9 cellular contexts compared by ENCODE assay signal in the genomic region with DNA sequence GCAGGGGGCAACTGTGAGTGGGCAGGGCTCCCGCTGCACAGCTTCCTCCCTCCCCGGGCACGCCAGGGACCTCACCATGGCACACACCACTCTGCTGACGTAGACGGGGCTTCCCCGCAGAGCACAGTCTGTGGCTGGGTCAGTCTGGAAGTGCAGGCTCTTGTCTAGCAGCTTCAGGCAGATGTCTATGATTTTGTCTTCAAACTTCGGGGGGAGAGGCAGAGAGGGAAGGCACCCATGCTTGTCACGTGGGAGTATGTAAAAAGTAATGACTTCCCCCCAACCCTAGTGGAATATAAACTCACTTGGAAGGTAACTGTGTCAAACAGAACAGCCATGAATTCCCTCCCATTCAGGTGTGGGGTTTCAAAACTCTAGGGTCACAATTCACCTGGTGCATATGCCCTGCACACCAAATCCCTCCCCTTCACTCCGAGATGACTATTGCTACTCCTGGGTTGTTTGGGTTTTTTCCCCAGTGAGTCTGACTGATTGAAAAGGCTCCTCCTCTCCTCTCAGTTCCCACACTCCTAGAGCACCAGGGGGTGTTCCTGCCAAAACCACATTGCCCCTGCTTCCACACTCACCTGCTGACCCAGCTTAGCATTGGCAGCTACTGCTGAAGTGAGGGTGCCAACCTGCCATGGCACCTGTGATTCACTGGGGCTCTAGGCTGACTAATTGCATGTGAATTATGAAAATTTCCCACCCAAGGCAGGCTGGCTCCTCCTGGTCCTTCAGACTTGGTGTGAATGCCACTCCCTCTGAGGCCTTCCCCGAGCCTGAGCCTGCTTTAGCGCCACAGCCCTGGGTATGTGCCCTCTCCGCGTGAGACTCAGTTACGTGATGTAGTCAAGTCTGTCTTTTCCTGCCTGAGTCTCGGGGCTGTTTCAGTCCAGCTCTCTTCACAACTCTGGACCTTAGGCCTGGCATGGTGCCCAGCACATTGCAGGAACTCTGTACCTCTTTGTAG. TPM values are rescaled to one million over a fixed set of nuclear protein-coding genes. Genes with fewer than 3 reads are reported as not detected.
DNase-seq lines count a peak whose midpoint lies in the region; ATAC-seq lines count a peak whose summit lies in the region.
"Had no signal": no experiment of that assay in that cellular context is flagged by ENCODE, and none has a peak within 500 bp of the region (broad histone marks: within the 10 kb centered on the region; RNA-seq: fewer than 3 reads in every experiment).

No MANE protein-coding gene starts in this region.

- H3K9me3 Mint-ChIP-seq in CD4-positive, alpha-beta memory T cell, result peaks cover 0 to 2% (median 0%) of the 10 kb centered on the region in 8 donors
- H3K9me3 Mint-ChIP-seq: activated naive CD4-positive, alpha-beta T cell treated with anti-CD3 and anti-CD28 coated beads, Interleukin-2, amount 50 U/mL, for 24 hours had no signal

- peak in 4 of 5 donors; percentile 9 to 65 (median 29) for DNase-seq in CD4-positive, alpha-beta memory T cell
- DNase-seq in M059J (ENCODE audit: low read depth), result peak; percentile 91
- peak; percentile 41 for DNase-seq in dermis blood vessel endothelial cell
- DNase-seq in stimulated activated CD4-positive, alpha-beta T cell treated with anti-CD3 and anti-CD28 coated beads, TNF-alpha, amount 100 ng/mL, for 48 hours (ENCODE audit: low read depth in 3 of 3), result peak in 2 of 3 donors; percentile 12 to 15
- no peak for DNase-seq in SKM-1 (lab: John Stamatoyannopoulos, UW; ENCODE audit: unreplicated experiment)
- DNase-seq in DMS53 (lab: John Stamatoyannopoulos, UW), result no peak
- no peak for DNase-seq in NCI-H1436 (lab: John Stamatoyannopoulos, UW)

- H3K36me3 Mint-ChIP-seq in CD4-positive, alpha-beta memory T cell, result no peaks in the 10 kb centered on the region
- H3K36me3 Mint-ChIP-seq: activated naive CD4-positive, alpha-beta T cell treated with anti-CD3 and anti-CD28 coated beads, Interleukin-2, amount 50 U/mL, for 24 hours had no signal

- peaks cover 0 to 14% (median 3%) of the 10 kb centered on the region in 4 donors for H3K4me1 Mint-ChIP-seq in CD4-positive, alpha-beta memory T cell

- peaks cover 10% of the 10 kb centered on the region for H3K4me1 ChIP-seq in CD4-positive, alpha-beta memory T cell (ENCODE audit: insufficient read depth, low read length)

- POLR2A ChIA-PET in CD4-positive, alpha-beta memory T cell (lab: Charles Lee; ENCODE audit: partially characterized antibody), result interaction anchor here (0.7 kb wide), 1 partner anchor 191 kb away, joined by 3 read pairs; no protein-coding TSS in a partner anchor

- peak; percentile 42 for ATAC-seq in GM21381 (IDR thresholded peaks at IDR 0.05; ENCODE audit: unreplicated experiment)

- H3K4me3 ChIP-seq in CD4-positive, alpha-beta memory T cell (ENCODE audit: low read length in 2 of 2), result no peak overlapping the region

- H3K27me3 ChIP-seq in CD4-positive, alpha-beta memory T cell (ENCODE audit: insufficient read depth, low read length), result no peaks in the 10 kb centered on the region

- peak overlapping the region in 2 of 8 donors; percentile 7 to 12 for H3K4me3 Mint-ChIP-seq in CD4-positive, alpha-beta memory T cell
- H3K4me3 Mint-ChIP-seq: activated naive CD4-positive, alpha-beta T cell treated with anti-CD3 and anti-CD28 coated beads, Interleukin-2, amount 50 U/mL, for 24 hours had no signal

- H3K27ac ChIP-seq in CD4-positive, alpha-beta memory T cell (ENCODE audit: low read depth, low read length), result no peak overlapping the region

- intact Hi-C loops in CD4-positive, alpha-beta memory T cell (cut with micrococcal nuclease), result no loop called here

- peaks cover 3 to 10% of the 10 kb centered on the region in 2 donors for H3K27me3 Mint-ChIP-seq in CD4-positive, alpha-beta memory T cell

- CTCF ChIA-PET in CD4-positive, alpha-beta memory T cell (lab: Charles Lee; ENCODE audit: partially characterized antibody), result no interaction called here

- H3K27ac Mint-ChIP-seq in CD4-positive, alpha-beta memory T cell, result peak overlapping the region in 2 of 7 donors; percentile 69 to 78

- no peaks in the 10 kb centered on the region for H3K9me3 ChIP-seq in CD4-positive, alpha-beta memory T cell (ENCODE audit: control insufficient read depth in 1 of 2, low read length in 2 of 2)

- no peaks in the 10 kb centered on the region for H3K36me3 ChIP-seq in CD4-positive, alpha-beta memory T cell (ENCODE audit: insufficient read depth, low read length)

RNA-seq across cellular contexts. Expression of gene TGM5, which starts 13.0 kb away (rescaled TPM):
- not detected for total RNA-seq in CD4-positive, alpha-beta memory T cell
- not detected for polyA plus RNA-seq in CD4-positive, alpha-beta memory T cell
- not detected in 2 replicates for total RNA-seq in M059J (2014; rRNA removed; shearing (Covaris generic))
- not detected in 2 replicates for total RNA-seq in dermis blood vessel endothelial cell

RNA-seq across cellular contexts. Expression of gene EPB42, which starts 32.9 kb away (rescaled TPM):
- not detected for total RNA-seq in CD4-positive, alpha-beta memory T cell
- polyA plus RNA-seq in CD4-positive, alpha-beta memory T cell, result not detected
- total RNA-seq in M059J (2014; rRNA removed; shearing (Covaris generic)), result not detected in 2 replicates
- total RNA-seq in dermis blood vessel endothelial cell, result not detected in 2 replicates

RNA-seq across cellular contexts. Expression of gene TGM7, which starts 48.3 kb away (rescaled TPM):
- total RNA-seq in CD4-positive, alpha-beta memory T cell, result not detected
- polyA plus RNA-seq in CD4-positive, alpha-beta memory T cell, result not detected
- total RNA-seq in M059J (2014; rRNA removed; shearing (Covaris generic)), result not detected in 2 replicates
- not detected in 2 replicates for total RNA-seq in dermis blood vessel endothelial cell

Comparison
In these comparisons a context has a peak if more than half of its experiments do, and no peak if none do; other contexts are left out.
1. DNase-seq: peak in CD4-positive, alpha-beta memory T cell (4 of 5), M059J (single experiment), dermis blood vessel endothelial cell (single experiment) and stimulated activated CD4-positive, alpha-beta T cell treated with anti-CD3 and anti-CD28 coated beads, TNF-alpha, amount 100 ng/mL, for 48 hours (2 of 3); none in SKM-1 (single experiment), DMS53 (single experiment) and NCI-H1436 (single experiment).